9 cellular contexts compared by ENCODE assay signal in genomic region chr20:31667315-31668285, GRCh38. TPM values are rescaled to one million over a fixed set of nuclear protein-coding genes. Genes with fewer than 3 reads are reported as not detected.
DNase-seq lines count a peak whose midpoint lies in the region; ATAC-seq and TF ChIP-seq lines count a peak whose summit lies in the region.
"Had no signal": no experiment of that assay in that cellular context is flagged by ENCODE, and none has a peak within 500 bp of the region (broad histone marks: within the 10 kb centered on the region; RNA-seq: fewer than 3 reads in every experiment).

No MANE protein-coding gene starts in this region.

- no peak for DNase-seq in CD4-positive, alpha-beta memory T cell
- DNase-seq in NOMO-1 treated with DMSO at 0.1 percent for 48 hours (lab: John Stamatoyannopoulos, UW; ENCODE audit: unreplicated experiment), result peak; percentile 11
- DNase-seq in cerebellar cortex (ENCODE audit: low spot score), result peak; percentile 17
- no peak for DNase-seq in osteocyte (ENCODE audit: extremely low spot score, unreplicated experiment)
- no peak for DNase-seq in NCI-H1417 treated with DMSO at 0.1 percent for 48 hours (lab: John Stamatoyannopoulos, UW)
- DNase-seq in NCI-H345 treated with DMSO at 0.1 percent for 48 hours (lab: John Stamatoyannopoulos, UW; ENCODE audit: unreplicated experiment), result no peak
- DNase-seq in NCI-H2029 treated with DMSO at 0.1 percent for 48 hours (lab: John Stamatoyannopoulos, UW), result no peak

- H3K27me3 ChIP-seq in CD4-positive, alpha-beta memory T cell (ENCODE audit: insufficient read depth, low read length), result no peaks in the 10 kb centered on the region

- peak overlapping the region; percentile 35 for H3K27ac ChIP-seq in CD4-positive, alpha-beta memory T cell (ENCODE audit: low read depth, low read length)

- H3K4me1 ChIP-seq in CD4-positive, alpha-beta memory T cell (ENCODE audit: insufficient read depth, low read length), result peaks cover 48% of the 10 kb centered on the region

- no peak overlapping the region for H3K4me3 ChIP-seq in CD4-positive, alpha-beta memory T cell (ENCODE audit: low read length in 2 of 2)

- no peaks in the 10 kb centered on the region for H3K27me3 Mint-ChIP-seq in CD4-positive, alpha-beta memory T cell
- no peaks in the 10 kb centered on the region for H3K27me3 Mint-ChIP-seq in osteocyte (ENCODE audit: unreplicated experiment)

- no peak for TF ChIP-seq CTCF in osteocyte (IDR thresholded peaks at IDR 0.05)

- H3K4me1 Mint-ChIP-seq in CD4-positive, alpha-beta memory T cell, result peaks cover 16 to 60% (median 41%) of the 10 kb centered on the region in 4 donors
- H3K4me1 Mint-ChIP-seq in osteocyte (ENCODE audit: unreplicated experiment), result peaks cover 49% of the 10 kb centered on the region

- CTCF ChIA-PET in CD4-positive, alpha-beta memory T cell (lab: Charles Lee; ENCODE audit: partially characterized antibody), result interaction anchor here (0.9 to 4.6 kb wide), 4 partner anchors 54 to 60 kb away, joined by 4 to 23 read pairs (median 5); no protein-coding TSS in a partner anchor

- H3K4me3 Mint-ChIP-seq in CD4-positive, alpha-beta memory T cell, result peak overlapping the region in 4 of 8 donors; percentile 5 to 61 (median 22)
- H3K4me3 Mint-ChIP-seq in osteocyte (ENCODE audit: unreplicated experiment), result no peak overlapping the region

- H3K27ac Mint-ChIP-seq in CD4-positive, alpha-beta memory T cell, result peak overlapping the region; percentile 71 to 89 (median 86)
- peak overlapping the region; percentile 61 for H3K27ac Mint-ChIP-seq in osteocyte (ENCODE audit: unreplicated experiment)

- no peaks in the 10 kb centered on the region for H3K9me3 ChIP-seq in CD4-positive, alpha-beta memory T cell (ENCODE audit: control insufficient read depth in 1 of 2, low read length in 2 of 2)

- no peaks in the 10 kb centered on the region for H3K9me3 Mint-ChIP-seq in CD4-positive, alpha-beta memory T cell
- no peaks in the 10 kb centered on the region for H3K9me3 Mint-ChIP-seq in osteocyte (ENCODE audit: unreplicated experiment)

- POLR2A ChIA-PET in CD4-positive, alpha-beta memory T cell (lab: Charles Lee; ENCODE audit: partially characterized antibody), result interaction anchor here (0.7 to 2.1 kb wide), 2 partner anchors 53 to 55 kb away, joined by 3 to 16 read pairs; partner anchors contain the start of gene BCL2L1

- H3K36me3 Mint-ChIP-seq in CD4-positive, alpha-beta memory T cell, result peaks cover 0 to 36% of the 10 kb centered on the region in 2 donors
- H3K36me3 Mint-ChIP-seq in osteocyte (ENCODE audit: unreplicated experiment), result peaks cover 27% of the 10 kb centered on the region

- ATAC-seq in HG02885 (IDR thresholded peaks at IDR 0.05; ENCODE audit: poor library complexity, unreplicated experiment), result no peak

- intact Hi-C loops in CD4-positive, alpha-beta memory T cell (cut with micrococcal nuclease), result no loop called here

- peaks cover 22% of the 10 kb centered on the region for H3K36me3 ChIP-seq in CD4-positive, alpha-beta memory T cell (ENCODE audit: insufficient read depth, low read length)

RNA-seq across cellular contexts. Expression of gene COX4I2, which starts 29.9 kb away (rescaled TPM):
- not detected for total RNA-seq in CD4-positive, alpha-beta memory T cell
- not detected for polyA plus RNA-seq in CD4-positive, alpha-beta memory T cell
- total RNA-seq in osteocyte, result not detected in 2 replicates
- total RNA-seq: SK-MEL-5 had no signal

RNA-seq across cellular contexts. Expression of gene BCL2L1, which starts 55.1 kb away (rescaled TPM):
- 10 to 100 TPM; 20.3 to 20.8 TPM for total RNA-seq in CD4-positive, alpha-beta memory T cell
- 10 to 100 TPM; 22.8 to 26.1 TPM for polyA plus RNA-seq in CD4-positive, alpha-beta memory T cell
- 67.0 and 69.4 TPM in 2 replicates for total RNA-seq in osteocyte

Comparison
In these comparisons a context has a peak if more than half of its experiments do, and no peak if none do; other contexts are left out.
1. DNase-seq: peak in NOMO-1 treated with DMSO at 0.1 percent for 48 hours (single experiment) and cerebellar cortex (single experiment); none in CD4-positive, alpha-beta memory T cell (0 of 5), osteocyte (single experiment), NCI-H1417 treated with DMSO at 0.1 percent for 48 hours (single experiment), NCI-H345 treated with DMSO at 0.1 percent for 48 hours (single experiment) and NCI-H2029 treated with DMSO at 0.1 percent for 48 hours (single experiment).